21 cellular contexts compared by ENCODE assay signal in genomic region chr3:29314727-29315088, GRCh38. TPM values are rescaled to one million over a fixed set of nuclear protein-coding genes. Genes with fewer than 3 reads are reported as not detected.
A peak's percentile ranks its signal among the peaks of the same experiment; 100 is the strongest.
DNase-seq lines count a peak whose midpoint lies in the region; ATAC-seq and TF ChIP-seq lines count a peak whose summit lies in the region.
"Had no signal": no experiment of that assay in that cellular context is flagged by ENCODE, and none has a peak within 500 bp of the region (broad histone marks: within the 10 kb centered on the region; RNA-seq: fewer than 3 reads in every experiment).

No MANE protein-coding gene starts in this region.

- no peak overlapping the region for H3K27ac ChIP-seq in right cardiac atrium (ENCODE audit: low read length)
- H3K27ac ChIP-seq in right atrium auricular region, result peak overlapping the region in 1 of 2 donors; percentile 36
- peak overlapping the region in 3 of 5 donors; percentile 0 to 19 (median 15) for H3K27ac ChIP-seq in adrenal gland
- H3K27ac ChIP-seq: KMS-11 had no signal

- DNase-seq in right cardiac atrium (no peak), right atrium auricular region (ENCODE audit: low spot score) (no peak), adrenal gland (peak in 3 of 7 donors; percentile 37 to 46 (median 40)), sciatic nerve (ENCODE audit: low spot score) (no peak), NCI-H2196 (lab: John Stamatoyannopoulos, UW; ENCODE audit: unreplicated experiment) (no peak), NCI-H1694 (lab: John Stamatoyannopoulos, UW) (no peak), A172 (ENCODE audit: low spot score) (no peak)
- no peak for DNase-seq in stimulated activated naive CD4-positive, alpha-beta T cell (lab: John Stamatoyannopoulos, UW)
- DNase-seq: BE2C, DMS79, HCEC 1CT, NCI-H1092 treated with DMSO at 0.1 percent for 48 hours, NCI-H1436 treated with DMSO at 0.1 percent for 48 hours, NCI-H2029, NCI-H510A treated with DMSO at 0.1 percent for 48 hours, NCI-H748 treated with DMSO at 0.1 percent for 48 hours, PC-3, SHP77 had no signal

- intact Hi-C loops in right cardiac atrium (cut with DNase I), result no loop called here
- intact Hi-C loops in adrenal gland (cut with DNase I), result no loop called here
- intact Hi-C loops in sciatic nerve (cut with DNase I), result no loop called here

- peak; percentile 9 to 24 for ATAC-seq in right cardiac atrium
- peak; percentile 37 for ATAC-seq in sciatic nerve
- ATAC-seq: GM12878, GM23338, PC-3 had no signal

- no peaks in the 10 kb centered on the region for H3K27me3 ChIP-seq in right cardiac atrium (ENCODE audit: control insufficient read depth, insufficient read depth)
- H3K27me3 ChIP-seq in right atrium auricular region, result no peaks in the 10 kb centered on the region
- no peaks in the 10 kb centered on the region for H3K27me3 ChIP-seq in adrenal gland
- H3K27me3 ChIP-seq: BE2C had no signal

- peaks cover 7% of the 10 kb centered on the region for H3K4me1 ChIP-seq in right cardiac atrium (ENCODE audit: control insufficient read depth, insufficient read depth, low read length)
- peaks cover 0 to 68% of the 10 kb centered on the region in 2 donors for H3K4me1 ChIP-seq in right atrium auricular region
- H3K4me1 ChIP-seq in adrenal gland (replicated peaks in 1 of 2), result peaks cover 20 to 69% of the 10 kb centered on the region in 2 donors

- H3K9me3 ChIP-seq in right cardiac atrium (ENCODE audit: control insufficient read depth, low read length) (no peaks in the 10 kb centered on the region), right atrium auricular region (no peaks in the 10 kb centered on the region), adrenal gland (replicated peaks in 1 of 3) (no peaks in the 10 kb centered on the region)
- H3K9me3 ChIP-seq: BE2C had no signal

- TF ChIP-seq CTCF in right atrium auricular region (IDR thresholded peaks at IDR 0.05) (no peak), adrenal gland (IDR thresholded peaks at IDR 0.05) (no peak)

- H3K4me3 ChIP-seq in right cardiac atrium (ENCODE audit: low read length), result no peak overlapping the region
- no peak overlapping the region for H3K4me3 ChIP-seq in right atrium auricular region
- no peak overlapping the region for H3K4me3 ChIP-seq in adrenal gland
- H3K4me3 ChIP-seq: GM12878, GM23338 had no signal

- H3K36me3 ChIP-seq in right atrium auricular region, result no peaks in the 10 kb centered on the region
- H3K36me3 ChIP-seq in adrenal gland (replicated peaks in 1 of 2), result no peaks in the 10 kb centered on the region
- H3K36me3 ChIP-seq: BE2C had no signal

- no peak for TF ChIP-seq POLR2A in adrenal gland (IDR thresholded peaks at IDR 0.05)

RNA-seq across cellular contexts. Expression of gene RBMS3, which starts 33.8 kb away (rescaled TPM):
- total RNA-seq in right cardiac atrium, result 10 to 100 TPM; 51.4 to 66.7 (median 56.8) TPM
- polyA plus RNA-seq in right cardiac atrium, result 8.9 TPM
- total RNA-seq in right atrium auricular region, result 10 to 100 TPM; 27.3 to 51.4 TPM
- 10 to 100 TPM; 36.5 to 90.1 (median 53.4) TPM for total RNA-seq in adrenal gland
- 10 to 100 TPM in 1 of 3 donors, 1 to 10 TPM in 2; 8.7 to 52.4 (median 9.6) TPM for polyA plus RNA-seq in adrenal gland
- 161 TPM for total RNA-seq in sciatic nerve
- total RNA-seq in A172 (2014; rRNA removed; shearing (Covaris generic)), result 12.3 and 14.9 TPM in 2 replicates
